In the genomic region with DNA sequence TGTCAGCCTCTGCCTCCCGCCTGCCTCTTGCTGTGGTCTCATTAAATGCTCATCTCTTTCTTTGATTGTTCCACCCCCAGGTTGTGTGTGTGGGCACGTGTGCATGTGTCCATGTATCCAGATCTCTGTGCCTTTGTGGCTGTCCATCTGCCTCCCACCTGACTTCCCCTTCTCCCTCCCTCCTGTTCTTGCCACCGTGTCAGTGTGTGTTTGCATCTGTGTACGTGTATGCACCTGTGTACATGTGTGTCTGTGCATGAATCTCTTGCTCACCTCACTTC, we compare ENCODE assay signal across 15 cellular contexts.
A peak's percentile ranks its signal among the peaks of the same experiment; 100 is the strongest.
DNase-seq lines count a peak whose midpoint lies in the region; ATAC-seq and TF ChIP-seq lines count a peak whose summit lies in the region.
"Had no signal": no experiment of that assay in that cellular context is flagged by ENCODE, and none has a peak within 500 bp of the region (broad histone marks: within the 10 kb centered on the region; RNA-seq: fewer than 3 reads in every experiment).

No MANE protein-coding gene starts in this region.

- TF ChIP-seq EP300 in neural cell (conservative IDR thresholded peaks at IDR 0.05; ENCODE audit: poor library complexity, severe bottlenecking), result no peak

- peak overlapping the region; percentile 17 for H3K4me3 ChIP-seq in neural cell (ENCODE audit: low read length)
- H3K4me3 ChIP-seq: K562, left ventricle myocardium inferior, pancreas had no signal

- TF ChIP-seq RAD21 in neural cell (conservative IDR thresholded peaks at IDR 0.05), result no peak

- H3K36me3 ChIP-seq in neural cell (ENCODE audit: insufficient read depth, low read length), result peaks cover 4% of the 10 kb centered on the region
- H3K36me3 ChIP-seq: left ventricle myocardium inferior had no signal

- CTCF ChIA-PET in activated B cell treated with CpG ODN at 0.5 μM for 24 hours (lab: Charles Lee), result interaction anchor here (1.3 kb wide), 1 partner anchor 125 kb away, joined by 3 read pairs; no protein-coding TSS in a partner anchor

- peaks cover 11% of the 10 kb centered on the region for H3K27me3 Mint-ChIP-seq in activated B cell treated with CpG ODN at 0.5 μM for 24 hours

- H3K27me3 ChIP-seq in neural cell (ENCODE audit: insufficient read depth, low read depth, low read length), result no peaks in the 10 kb centered on the region
- H3K27me3 ChIP-seq: pancreas had no signal

- H3K4me2 ChIP-seq in neural cell (ENCODE audit: low read length), result no peak overlapping the region

- H3K27ac ChIP-seq in neural cell (ENCODE audit: low read length), result peak overlapping the region; percentile 83
- H3K27ac ChIP-seq: left ventricle myocardium inferior, pancreas had no signal

- DNase-seq in activated B cell treated with CpG ODN at 0.5 μM for 24 hours (no peak), posterior vena cava (ENCODE audit: low spot score) (no peak), DMS153 treated with DMSO at 0.1 percent for 48 hours (lab: John Stamatoyannopoulos, UW; ENCODE audit: unreplicated experiment) (no peak), ACHN (no peak)
- DNase-seq: activated CD4-positive, alpha-beta T cell treated with anti-CD3 and anti-CD28 coated beads for 1 hour; effector memory CD4-positive, alpha-beta T cell; left ventricle myocardium inferior had no signal

- H3K4me3 Mint-ChIP-seq in activated B cell treated with CpG ODN at 0.5 μM for 24 hours, result no peak overlapping the region
- H3K4me3 Mint-ChIP-seq: activated T-helper 17 cell treated with anti-CD3 and anti-CD28 coated beads, Interleukin-2, amount 50 U/mL, for 72 hours; T-helper 2 cell treated with Interferon-gamma antibody and Interleukin-4, amounts not matched to agents 5 μg/mL and 100 μg/mL, for 36 hours had no signal

- H3K9ac ChIP-seq in neural cell (ENCODE audit: low read length), result peak overlapping the region; percentile 62

- H3K9me3 Mint-ChIP-seq in activated B cell treated with CpG ODN at 0.5 μM for 24 hours, result no peaks in the 10 kb centered on the region
- H3K9me3 Mint-ChIP-seq: activated T-helper 17 cell treated with anti-CD3 and anti-CD28 coated beads, Interleukin-2, amount 50 U/mL, for 72 hours; T-helper 2 cell treated with Interferon-gamma antibody and Interleukin-4, amounts not matched to agents 5 μg/mL and 100 μg/mL, for 36 hours had no signal

- no peaks in the 10 kb centered on the region for H3K79me2 ChIP-seq in neural cell (replicated peaks; ENCODE audit: insufficient read depth, low read length)

- in situ Hi-C loops in ACHN (cut with HindIII; ENCODE audit: low pct_ligation_motif_present, low pct_unique_long_range_greater_than_20kb, low sequenced_read_pairs), result no loop called here

- POLR2A ChIA-PET in activated B cell treated with CpG ODN at 0.5 μM for 24 hours (lab: Charles Lee), result no interaction called here

- H3K36me3 Mint-ChIP-seq in activated B cell treated with CpG ODN at 0.5 μM for 24 hours (ENCODE audit: low read depth), result no peaks in the 10 kb centered on the region

- no peaks in the 10 kb centered on the region for H3K9me2 ChIP-seq in neural cell (ENCODE audit: insufficient read depth, low read length)

- H2AFZ ChIP-seq in neural cell (ENCODE audit: low read depth, low read length), result no peak overlapping the region

- intact Hi-C loops in activated B cell treated with CpG ODN at 0.5 μM for 24 hours (cut with micrococcal nuclease), result loop anchor here (1.0 kb wide), 2 partner anchors 117 to 125 kb away; no protein-coding TSS in a partner anchor
- intact Hi-C loops in posterior vena cava (cut with DNase I), result no loop called here

- peak; percentile 7 for ATAC-seq in GM21390 (IDR thresholded peaks at IDR 0.05; ENCODE audit: unreplicated experiment)
- peak; percentile 4 for ATAC-seq in HG03520 (IDR thresholded peaks at IDR 0.05; ENCODE audit: unreplicated experiment)
- ATAC-seq in activated B cell treated with CpG ODN at 0.5 μM for 24 hours (ENCODE audit: low read depth), result peak; percentile 13
- ATAC-seq in HG03457 (IDR thresholded peaks at IDR 0.05; ENCODE audit: unreplicated experiment), result no peak
- ATAC-seq: activated T-helper 17 cell treated with anti-CD3 and anti-CD28 coated beads, Interleukin-2, amount 50 U/mL, for 72 hours; K562; pancreas had no signal

- no peaks in the 10 kb centered on the region for H4K20me1 ChIP-seq in neural cell (ENCODE audit: insufficient read depth)

- no peak overlapping the region for H3K27ac Mint-ChIP-seq in activated B cell treated with CpG ODN at 0.5 μM for 24 hours
- H3K27ac Mint-ChIP-seq: activated T-helper 17 cell treated with anti-CD3 and anti-CD28 coated beads, Interleukin-2, amount 50 U/mL, for 72 hours; T-helper 2 cell treated with Interferon-gamma antibody and Interleukin-4, amounts not matched to agents 5 μg/mL and 100 μg/mL, for 36 hours had no signal

- TF ChIP-seq CTCF in activated B cell treated with CpG ODN at 0.5 μM for 24 hours (IDR thresholded peaks at IDR 0.05) (no peak), neural cell (IDR thresholded peaks at IDR 0.05; ENCODE audit: poor library complexity, severe bottlenecking) (no peak)

- peaks cover 29% of the 10 kb centered on the region for H3K4me1 Mint-ChIP-seq in activated B cell treated with CpG ODN at 0.5 μM for 24 hours

- H3K9me3 ChIP-seq in neural cell (ENCODE audit: low read length), result no peaks in the 10 kb centered on the region
- H3K9me3 ChIP-seq: left ventricle myocardium inferior, pancreas had no signal

- peaks cover 6% of the 10 kb centered on the region for H3F3A ChIP-seq in neural cell (ENCODE audit: insufficient read depth, low read length, poor library complexity, severe bottlenecking)

TF ChIP-seq in neural cell, 6 proteins besides CTCF, POLR2A, EP300 and RAD21:
- TF ChIP-seq, protein P1, sequence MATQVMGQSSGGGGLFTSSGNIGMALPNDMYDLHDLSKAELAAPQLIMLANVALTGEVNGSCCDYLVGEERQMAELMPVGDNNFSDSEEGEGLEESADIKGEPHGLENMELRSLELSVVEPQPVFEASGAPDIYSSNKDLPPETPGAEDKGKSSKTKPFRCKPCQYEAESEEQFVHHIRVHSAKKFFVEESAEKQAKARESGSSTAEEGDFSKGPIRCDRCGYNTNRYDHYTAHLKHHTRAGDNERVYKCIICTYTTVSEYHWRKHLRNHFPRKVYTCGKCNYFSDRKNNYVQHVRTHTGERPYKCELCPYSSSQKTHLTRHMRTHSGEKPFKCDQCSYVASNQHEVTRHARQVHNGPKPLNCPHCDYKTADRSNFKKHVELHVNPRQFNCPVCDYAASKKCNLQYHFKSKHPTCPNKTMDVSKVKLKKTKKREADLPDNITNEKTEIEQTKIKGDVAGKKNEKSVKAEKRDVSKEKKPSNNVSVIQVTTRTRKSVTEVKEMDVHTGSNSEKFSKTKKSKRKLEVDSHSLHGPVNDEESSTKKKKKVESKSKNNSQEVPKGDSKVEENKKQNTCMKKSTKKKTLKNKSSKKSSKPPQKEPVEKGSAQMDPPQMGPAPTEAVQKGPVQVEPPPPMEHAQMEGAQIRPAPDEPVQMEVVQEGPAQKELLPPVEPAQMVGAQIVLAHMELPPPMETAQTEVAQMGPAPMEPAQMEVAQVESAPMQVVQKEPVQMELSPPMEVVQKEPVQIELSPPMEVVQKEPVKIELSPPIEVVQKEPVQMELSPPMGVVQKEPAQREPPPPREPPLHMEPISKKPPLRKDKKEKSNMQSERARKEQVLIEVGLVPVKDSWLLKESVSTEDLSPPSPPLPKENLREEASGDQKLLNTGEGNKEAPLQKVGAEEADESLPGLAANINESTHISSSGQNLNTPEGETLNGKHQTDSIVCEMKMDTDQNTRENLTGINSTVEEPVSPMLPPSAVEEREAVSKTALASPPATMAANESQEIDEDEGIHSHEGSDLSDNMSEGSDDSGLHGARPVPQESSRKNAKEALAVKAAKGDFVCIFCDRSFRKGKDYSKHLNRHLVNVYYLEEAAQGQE (IDR thresholded peaks at IDR 0.05; ENCODE audit: borderline replicate concordance), result no peak
- no peak for TF ChIP-seq SMC3 (conservative IDR thresholded peaks at IDR 0.05; ENCODE audit: poor library complexity)
- TF ChIP-seq MXI1 (conservative IDR thresholded peaks at IDR 0.05; ENCODE audit: poor library complexity, severe bottlenecking), result no peak
- TF ChIP-seq EZH2 (IDR thresholded peaks at IDR 0.05; ENCODE audit: borderline replicate concordance, insufficient read depth, low read length, poor library complexity, severe bottlenecking), result no peak
- TF ChIP-seq TAF1 (IDR thresholded peaks at IDR 0.05; ENCODE audit: low read depth), result no peak
- TF ChIP-seq POLR2AphosphoS5 (IDR thresholded peaks at IDR 0.05), result no peak
